Comparison of ENCODE assay signal across 15 cellular contexts in genomic region chr6:90230547-90231240, GRCh38.
DNase-seq lines count a peak whose midpoint lies in the region; ATAC-seq and TF ChIP-seq lines count a peak whose summit lies in the region.
"Had no signal": no experiment of that assay in that cellular context is flagged by ENCODE, and none has a peak within 500 bp of the region (broad histone marks: within the 10 kb centered on the region; RNA-seq: fewer than 3 reads in every experiment).

No MANE protein-coding gene starts in this region.

- no peak overlapping the region for H3K4me3 Mint-ChIP-seq in activated CD4-positive, alpha-beta T cell treated with anti-CD3 and anti-CD28 coated beads for 36 hours
- no peak overlapping the region for H3K4me3 Mint-ChIP-seq in WTC11
- H3K4me3 Mint-ChIP-seq: natural killer cell treated with Interleukin-12 subunit alpha and Interleukin-12 subunit beta and Interleukin-15 and Interleukin-18, amount 100 ng/mL, for 72 hours had no signal

- peaks cover 94% of the 10 kb centered on the region for H3K4me1 Mint-ChIP-seq in activated CD4-positive, alpha-beta T cell treated with anti-CD3 and anti-CD28 coated beads for 36 hours
- peaks cover 22% of the 10 kb centered on the region for H3K4me1 Mint-ChIP-seq in WTC11

- H2BK120ac ChIP-seq in trophoblast cell (ENCODE audit: insufficient read depth, low read length, poor library complexity), result no peak overlapping the region

- no peak overlapping the region for H2BK12ac ChIP-seq in trophoblast cell (ENCODE audit: low read length)

- TF ChIP-seq CTCF in WTC11 (IDR thresholded peaks at IDR 0.05) (no peak), left ventricle myocardium inferior (IDR thresholded peaks at IDR 0.05; ENCODE audit: borderline replicate concordance) (no peak)

- H4K12ac ChIP-seq in trophoblast cell (ENCODE audit: low read depth, low read length), result no peak overlapping the region

- H3K36me3 ChIP-seq in left ventricle myocardium inferior (no peaks in the 10 kb centered on the region), trophoblast cell (ENCODE audit: control insufficient read depth in 1 of 2, insufficient read depth in 2 of 2, low read length in 2 of 2) (no peaks in the 10 kb centered on the region)
- H3K36me3 ChIP-seq: cardiac muscle cell, SJSA1, stomach had no signal

- CTCF ChIA-PET in activated CD4-positive, alpha-beta T cell treated with anti-CD3 and anti-CD28 coated beads for 36 hours (lab: Charles Lee), result interaction anchor here (1.3 kb wide), 1 partner anchor 20 kb away, joined by 4 read pairs; no protein-coding TSS in a partner anchor
- CTCF ChIA-PET in WTC11 (lab: Charles Lee), result no interaction called here

- no peak overlapping the region for H2AFZ ChIP-seq in trophoblast cell (ENCODE audit: insufficient read depth, low read length, poor library complexity)

- no peak overlapping the region for H3K9ac ChIP-seq in trophoblast cell (ENCODE audit: low read length)

- no peak overlapping the region for H4K8ac ChIP-seq in trophoblast cell (ENCODE audit: low read depth, low read length)

- H3K4me3 ChIP-seq in left ventricle myocardium inferior, result no peak overlapping the region
- no peak overlapping the region for H3K4me3 ChIP-seq in trophoblast cell (ENCODE audit: low read depth, low read length)
- H3K4me3 ChIP-seq: cardiac muscle cell, SJSA1, stomach had no signal

- POLR2A ChIA-PET in activated CD4-positive, alpha-beta T cell treated with anti-CD3 and anti-CD28 coated beads for 36 hours (lab: Charles Lee), result no interaction called here
- POLR2A ChIA-PET in WTC11 (lab: Charles Lee), result no interaction called here

- H3K4me2 ChIP-seq in trophoblast cell (ENCODE audit: low read length), result no peak overlapping the region

- H3K27ac ChIP-seq in left ventricle myocardium inferior (replicated peaks), result peak overlapping the region; percentile 24
- H3K27ac ChIP-seq in trophoblast cell (ENCODE audit: low read depth, low read length), result peak overlapping the region; percentile 6
- H3K27ac ChIP-seq: cardiac muscle cell, SJSA1, stomach had no signal

- no peak overlapping the region for H3K14ac ChIP-seq in trophoblast cell (ENCODE audit: low read length)

- peaks cover under 1% of the 10 kb centered on the region for H3K9me3 Mint-ChIP-seq in activated CD4-positive, alpha-beta T cell treated with anti-CD3 and anti-CD28 coated beads for 36 hours (ENCODE audit: low read depth)
- H3K9me3 Mint-ChIP-seq in WTC11, result no peaks in the 10 kb centered on the region
- H3K9me3 Mint-ChIP-seq: natural killer cell treated with Interleukin-12 subunit alpha and Interleukin-12 subunit beta and Interleukin-15 and Interleukin-18, amount 100 ng/mL, for 72 hours had no signal

- H3K4ac ChIP-seq in trophoblast cell (ENCODE audit: low read depth, low read length), result no peak overlapping the region

- H3K27me3 ChIP-seq in left ventricle myocardium inferior (ENCODE audit: low read depth) (no peaks in the 10 kb centered on the region), trophoblast cell (ENCODE audit: insufficient read depth, low read length) (no peaks in the 10 kb centered on the region)
- H3K27me3 ChIP-seq: cardiac muscle cell, SJSA1, stomach had no signal

- H4K91ac ChIP-seq in trophoblast cell (ENCODE audit: low read depth, low read length), result no peak overlapping the region

- H2AK5ac ChIP-seq in trophoblast cell (ENCODE audit: low read length), result no peak overlapping the region

- peaks cover 66% of the 10 kb centered on the region for H3K36me3 Mint-ChIP-seq in activated CD4-positive, alpha-beta T cell treated with anti-CD3 and anti-CD28 coated beads for 36 hours (ENCODE audit: low read depth)
- H3K36me3 Mint-ChIP-seq in WTC11, result no peaks in the 10 kb centered on the region
- H3K36me3 Mint-ChIP-seq: natural killer cell treated with Interleukin-12 subunit alpha and Interleukin-12 subunit beta and Interleukin-15 and Interleukin-18, amount 100 ng/mL, for 72 hours had no signal

- no peak for ATAC-seq in activated CD4-positive, alpha-beta T cell treated with anti-CD3 and anti-CD28 coated beads for 36 hours
- peak; percentile 74 for ATAC-seq in WTC11
- no peak for ATAC-seq in GM21737 (IDR thresholded peaks at IDR 0.05; ENCODE audit: unreplicated experiment)
- ATAC-seq: natural killer cell treated with Interleukin-12 subunit alpha and Interleukin-12 subunit beta and Interleukin-15 and Interleukin-18, amount 100 ng/mL, for 72 hours had no signal

- intact Hi-C loops in activated CD4-positive, alpha-beta T cell treated with anti-CD3 and anti-CD28 coated beads for 36 hours (cut with DNase I, micrococcal nuclease), result loop anchor here (1.0 to 5.0 kb wide), 3 partner anchors 120 to 278 kb away; no protein-coding TSS in a partner anchor
- intact Hi-C loops in left ventricle myocardium inferior (cut with micrococcal nuclease), result no loop called here

- no peak overlapping the region for H2BK5ac ChIP-seq in trophoblast cell (ENCODE audit: low read depth, low read length, poor library complexity)

- H3K4me1 ChIP-seq in left ventricle myocardium inferior, result peaks cover 40% of the 10 kb centered on the region
- peaks cover 5 to 10% of the 10 kb centered on the region in 2 experiments for H3K4me1 ChIP-seq in trophoblast cell (ENCODE audit: control insufficient read depth in 1 of 2, insufficient read depth in 2 of 2, low read length in 2 of 2)

- no peaks in the 10 kb centered on the region for H3K27me3 Mint-ChIP-seq in activated CD4-positive, alpha-beta T cell treated with anti-CD3 and anti-CD28 coated beads for 36 hours
- no peaks in the 10 kb centered on the region for H3K27me3 Mint-ChIP-seq in WTC11 (ENCODE audit: low read depth)

- H3K23ac ChIP-seq in trophoblast cell (ENCODE audit: low read length), result no peak overlapping the region

- no peak overlapping the region for H3K18ac ChIP-seq in trophoblast cell (ENCODE audit: low read length)

- peak overlapping the region; percentile 59 for H3K27ac Mint-ChIP-seq in activated CD4-positive, alpha-beta T cell treated with anti-CD3 and anti-CD28 coated beads for 36 hours
- H3K27ac Mint-ChIP-seq in WTC11, result no peak overlapping the region
- H3K27ac Mint-ChIP-seq: natural killer cell treated with Interleukin-12 subunit alpha and Interleukin-12 subunit beta and Interleukin-15 and Interleukin-18, amount 100 ng/mL, for 72 hours had no signal

- DNase-seq in activated CD4-positive, alpha-beta T cell treated with anti-CD3 and anti-CD28 coated beads for 36 hours, result no peak
- no peak for DNase-seq in activated CD4-positive, alpha-beta T cell treated with anti-CD3 and anti-CD28 coated beads, Interleukin-2, amount 50 U/mL, for 1 hour
- DNase-seq in WTC11 (ENCODE audit: low spot score) (no peak), left ventricle myocardium inferior (no peak), trophoblast cell (no peak), NCI-H2107 (lab: John Stamatoyannopoulos, UW) (no peak), cerebellum (ENCODE audit: low spot score) (no peak)
- DNase-seq: activated CD8-positive, alpha-beta memory T cell treated with anti-CD3 and anti-CD28 coated beads, Interleukin-2, amount 50 U/mL, for 4 hours; GDM1; NCI-H1105 treated with DMSO at 0.1 percent for 48 hours; stomach had no signal

- H3K9me3 ChIP-seq in left ventricle myocardium inferior (replicated peaks) (no peaks in the 10 kb centered on the region), trophoblast cell (ENCODE audit: insufficient read depth, low read depth, low read length) (no peaks in the 10 kb centered on the region)
- H3K9me3 ChIP-seq: SJSA1, stomach had no signal

- no CpG with 5 or more reads among the region's 3 CpGs for WGBS in trophoblast cell (ENCODE audit: extremely low coverage, insufficient coverage, insufficient read length)

- H3K79me2 ChIP-seq in trophoblast cell (ENCODE audit: control insufficient read depth, insufficient read depth, low read length, poor library complexity), result no peaks in the 10 kb centered on the region

- peaks cover 7% of the 10 kb centered on the region for H3K79me1 ChIP-seq in trophoblast cell (ENCODE audit: low read length)

TF ChIP-seq in WTC11, 78 proteins besides CTCF, POLR2A, EP300 and RAD21:
- TF ChIP-seq ZNF416 (CRISPR knock-in tag; IDR thresholded peaks at IDR 0.05), result no peak
- no peak for TF ChIP-seq ETV6 (CRISPR knock-in tag; IDR thresholded peaks at IDR 0.05)
